Comparison of ENCODE assay signal across 8 cellular contexts in genomic region chr11:66289548-66290331, GRCh38. TPM values are rescaled to one million over a fixed set of nuclear protein-coding genes. Genes with fewer than 3 reads are reported as not detected.
DNase-seq lines count a peak whose midpoint lies in the region; ATAC-seq lines count a peak whose summit lies in the region.

No MANE protein-coding gene starts in this region.

- POLR2A ChIA-PET in activated CD4-positive, alpha-beta T cell treated with anti-CD3 and anti-CD28 coated beads, Interleukin-2, amount 10 ng/mL, durations not matched to agents 7 days and 5 days (lab: Charles Lee): interaction anchor here (0.6 to 1.4 kb wide), 3 partner anchors 17 to 99 kb away, joined by 3 to 5 read pairs (median 5); no protein-coding TSS in a partner anchor

- H3K4me1 Mint-ChIP-seq in activated CD4-positive, alpha-beta T cell treated with anti-CD3 and anti-CD28 coated beads, Interleukin-2, amount 10 ng/mL, durations not matched to agents 7 days and 5 days: peaks cover 38% of the 10 kb centered on the region
- peaks cover 59% of the 10 kb centered on the region for H3K4me1 Mint-ChIP-seq in stimulated activated memory B cell treated with anti-CD40 and anti-IgM and Interleukin-4, amounts not matched to agents 10 μg/mL and 1 μg/mL and 100 μg/mL, for 72 hours

- DNase-seq in Daoy (ENCODE audit: low read depth) (peak; percentile 84), Kasumi-1 (lab: John Stamatoyannopoulos, UW) (peak; percentile 71 to 77), NCI-H2029 (lab: John Stamatoyannopoulos, UW) (no peak)
- peak; percentile 85 for DNase-seq in activated CD4-positive, alpha-beta T cell treated with anti-CD3 and anti-CD28 coated beads, Interleukin-2, amount 10 ng/mL, durations not matched to agents 7 days and 5 days

- CTCF ChIA-PET in activated CD4-positive, alpha-beta T cell treated with anti-CD3 and anti-CD28 coated beads, Interleukin-2, amount 10 ng/mL, durations not matched to agents 7 days and 5 days (lab: Charles Lee): interaction anchor here (0.7 to 2.4 kb wide), 12 partner anchors 7 to 149 kb away, joined by 3 to 16 read pairs (median 4); partner anchors contain the start of genes CD248, MRPL11 and RIN1

- peak overlapping the region; percentile 68 for H3K9ac ChIP-seq in endocrine pancreas (ENCODE audit: control insufficient read depth, insufficient read depth, low read length)
- H3K9ac ChIP-seq in mucosa of stomach (ENCODE audit: low read length): peak overlapping the region; percentile 89

- H3K36me3 ChIP-seq in endocrine pancreas (ENCODE audit: control insufficient read depth, insufficient read depth, low read length): no peaks in the 10 kb centered on the region
- H3K36me3 ChIP-seq in mucosa of stomach (ENCODE audit: control insufficient read depth, insufficient read depth, low read length): peaks cover 5% of the 10 kb centered on the region

- H3K27me3 ChIP-seq in endocrine pancreas (ENCODE audit: control insufficient read depth, insufficient read depth, low read length) (no peaks in the 10 kb centered on the region), mucosa of stomach (ENCODE audit: control insufficient read depth, insufficient read depth, low read length) (peaks cover 13% of the 10 kb centered on the region)

- H3K27me3 Mint-ChIP-seq in activated CD4-positive, alpha-beta T cell treated with anti-CD3 and anti-CD28 coated beads, Interleukin-2, amount 10 ng/mL, durations not matched to agents 7 days and 5 days: peaks cover 25% of the 10 kb centered on the region
- peaks cover 26% of the 10 kb centered on the region for H3K27me3 Mint-ChIP-seq in stimulated activated memory B cell treated with anti-CD40 and anti-IgM and Interleukin-4, amounts not matched to agents 10 μg/mL and 1 μg/mL and 100 μg/mL, for 72 hours

- H3K9me3 ChIP-seq in endocrine pancreas (ENCODE audit: control insufficient read depth, low read length) (no peaks in the 10 kb centered on the region), mucosa of stomach (ENCODE audit: control insufficient read depth, low read length) (no peaks in the 10 kb centered on the region)

- peak overlapping the region; percentile 89 for H3K27ac Mint-ChIP-seq in activated CD4-positive, alpha-beta T cell treated with anti-CD3 and anti-CD28 coated beads, Interleukin-2, amount 10 ng/mL, durations not matched to agents 7 days and 5 days
- H3K27ac Mint-ChIP-seq in stimulated activated memory B cell treated with anti-CD40 and anti-IgM and Interleukin-4, amounts not matched to agents 10 μg/mL and 1 μg/mL and 100 μg/mL, for 72 hours: peak overlapping the region; percentile 81

- H3K9me3 Mint-ChIP-seq in activated CD4-positive, alpha-beta T cell treated with anti-CD3 and anti-CD28 coated beads, Interleukin-2, amount 10 ng/mL, durations not matched to agents 7 days and 5 days: no peaks in the 10 kb centered on the region
- H3K9me3 Mint-ChIP-seq in stimulated activated memory B cell treated with anti-CD40 and anti-IgM and Interleukin-4, amounts not matched to agents 10 μg/mL and 1 μg/mL and 100 μg/mL, for 72 hours: no peaks in the 10 kb centered on the region

- H3K36me3 Mint-ChIP-seq in activated CD4-positive, alpha-beta T cell treated with anti-CD3 and anti-CD28 coated beads, Interleukin-2, amount 10 ng/mL, durations not matched to agents 7 days and 5 days (ENCODE audit: low read depth): no peaks in the 10 kb centered on the region
- H3K36me3 Mint-ChIP-seq in stimulated activated memory B cell treated with anti-CD40 and anti-IgM and Interleukin-4, amounts not matched to agents 10 μg/mL and 1 μg/mL and 100 μg/mL, for 72 hours: no peaks in the 10 kb centered on the region

- no peak overlapping the region for H3K4me3 ChIP-seq in endocrine pancreas (ENCODE audit: control insufficient read depth, insufficient read depth, low read length)
- peak overlapping the region; percentile 64 for H3K4me3 ChIP-seq in mucosa of stomach (ENCODE audit: low read length)

- H3K4me3 Mint-ChIP-seq in activated CD4-positive, alpha-beta T cell treated with anti-CD3 and anti-CD28 coated beads, Interleukin-2, amount 10 ng/mL, durations not matched to agents 7 days and 5 days: peak overlapping the region; percentile 89
- H3K4me3 Mint-ChIP-seq in stimulated activated memory B cell treated with anti-CD40 and anti-IgM and Interleukin-4, amounts not matched to agents 10 μg/mL and 1 μg/mL and 100 μg/mL, for 72 hours: peak overlapping the region; percentile 84

- ATAC-seq in GM21619 (IDR thresholded peaks at IDR 0.05; ENCODE audit: unreplicated experiment): peak; percentile 36
- ATAC-seq in stimulated activated memory B cell treated with anti-CD40 and anti-IgM and Interleukin-4, amounts not matched to agents 10 μg/mL and 1 μg/mL and 100 μg/mL, for 72 hours: peak; percentile 76

- no peaks in the 10 kb centered on the region for H3K4me1 ChIP-seq in endocrine pancreas (ENCODE audit: control insufficient read depth, insufficient read depth, low read length)
- peaks cover 41% of the 10 kb centered on the region for H3K4me1 ChIP-seq in mucosa of stomach (ENCODE audit: control insufficient read depth, insufficient read depth, low read length)

RNA-seq across cellular contexts. Expression of gene YIF1A, which starts 0.8 kb away (rescaled TPM):
- total RNA-seq in Daoy (2014; rRNA removed; shearing (Covaris generic)): 135 and 143 TPM in 2 replicates
- 10 to 100 TPM; 39.1 to 45.4 TPM for total RNA-seq in activated CD4-positive, alpha-beta T cell treated with anti-CD3 and anti-CD28 coated beads, Interleukin-2, amount 10 ng/mL, durations not matched to agents 7 days and 5 days

RNA-seq across cellular contexts. Expression of gene TMEM151A, which starts 2.0 kb away (rescaled TPM):
- 0.60 TPM in 1 of 2 replicates, not detected in the other for total RNA-seq in Daoy (2014; rRNA removed; shearing (Covaris generic))
- not detected for total RNA-seq in activated CD4-positive, alpha-beta T cell treated with anti-CD3 and anti-CD28 coated beads, Interleukin-2, amount 10 ng/mL, durations not matched to agents 7 days and 5 days

RNA-seq across cellular contexts. Expression of gene CNIH2, which starts 11.8 kb away (rescaled TPM):
- total RNA-seq in Daoy (2014; rRNA removed; shearing (Covaris generic)): 0.40 and 0.98 TPM in 2 replicates
- total RNA-seq in activated CD4-positive, alpha-beta T cell treated with anti-CD3 and anti-CD28 coated beads, Interleukin-2, amount 10 ng/mL, durations not matched to agents 7 days and 5 days: 1 to 10 TPM; 2.5 TPM

RNA-seq across cellular contexts. Expression of gene RAB1B, which starts 21.3 kb away (rescaled TPM):
- total RNA-seq in Daoy (2014; rRNA removed; shearing (Covaris generic)): 77.0 and 84.4 TPM in 2 replicates
- 100 to 1,000 TPM; 151 to 174 TPM for total RNA-seq in activated CD4-positive, alpha-beta T cell treated with anti-CD3 and anti-CD28 coated beads, Interleukin-2, amount 10 ng/mL, durations not matched to agents 7 days and 5 days

RNA-seq across cellular contexts. Expression of gene CD248, which starts 27.1 kb away (rescaled TPM):
- total RNA-seq in Daoy (2014; rRNA removed; shearing (Covaris generic)): 0.06 TPM in 1 of 2 replicates, not detected in the other
- 1 to 10 TPM; 2.4 to 2.5 TPM for total RNA-seq in activated CD4-positive, alpha-beta T cell treated with anti-CD3 and anti-CD28 coated beads, Interleukin-2, amount 10 ng/mL, durations not matched to agents 7 days and 5 days
